ENCODE assay signal across 3 cellular contexts in the genomic region with DNA sequence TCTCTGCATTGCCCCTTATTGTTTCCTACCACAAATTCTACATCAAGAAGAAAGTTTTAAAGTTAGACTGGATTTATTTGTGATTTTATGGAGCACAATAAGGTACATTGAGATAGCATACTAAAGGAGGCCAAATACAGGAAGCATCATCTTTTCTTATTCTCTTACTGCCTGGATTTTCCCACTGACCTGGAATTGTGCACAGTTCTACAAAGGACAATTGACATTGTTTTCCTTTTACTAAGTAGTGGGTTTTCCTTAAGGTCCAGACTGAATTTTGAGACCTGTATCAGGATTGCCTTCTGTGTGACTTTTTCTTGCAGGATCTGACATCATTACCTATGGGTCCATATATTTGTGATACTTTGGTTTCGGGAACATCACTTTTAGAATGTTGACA.
TF ChIP-seq lines count a peak whose summit lies in the region.

No MANE protein-coding gene starts in this region.

TF ChIP-seq in liver, 16 proteins besides CTCF, POLR2A, EP300 and RAD21:
- TF ChIP-seq RXRA (IDR thresholded peaks at IDR 0.05) = no peak
- TF ChIP-seq YY1 (IDR thresholded peaks at IDR 0.05) = no peak
- TF ChIP-seq NR2F2 (IDR thresholded peaks at IDR 0.05) = no peak
- TF ChIP-seq TAF1 (conservative IDR thresholded peaks at IDR 0.05) = no peak

TF ChIP-seq in K562, 482 proteins besides CTCF, POLR2A, EP300 and RAD21:
- TF ChIP-seq TAF15 (IDR thresholded peaks at IDR 0.05; ENCODE audit: low read depth, low read length) (no peak), MAFG (tag; conservative IDR thresholded peaks at IDR 0.05) (no peak), ZNF75A (CRISPR knock-in tag; IDR thresholded peaks at IDR 0.05) (peak; percentile 91), ESRRB (CRISPR knock-in tag; IDR thresholded peaks at IDR 0.05; ENCODE audit: borderline replicate concordance) (no peak), ZNF778 (CRISPR knock-in tag; IDR thresholded peaks at IDR 0.05) (no peak), RBM39 (optimal IDR thresholded peaks at IDR 0.05; ENCODE audit: low read depth, low read length) (no peak), SRF (CRISPR knock-in tag; IDR thresholded peaks at IDR 0.05) (no peak), DEAF1 (CRISPR knock-in tag; IDR thresholded peaks at IDR 0.05) (no peak)

TF ChIP-seq in endothelial cell of umbilical vein, 7 proteins besides CTCF, POLR2A, EP300 and RAD21:
- TF ChIP-seq GATA2 (IDR thresholded peaks at IDR 0.05; ENCODE audit: insufficient read depth, insufficient read length, low read depth, low read length) (no peak), JUN (IDR thresholded peaks at IDR 0.05; ENCODE audit: borderline replicate concordance, insufficient read depth, insufficient read length, low read depth) (no peak), MYC (IDR thresholded peaks at IDR 0.05; ENCODE audit: low read depth, low read length) (no peak), FOS (IDR thresholded peaks at IDR 0.05; ENCODE audit: borderline replicate concordance, insufficient read depth, low read length) (no peak), POLR2AphosphoS5 (IDR thresholded peaks at IDR 0.05; ENCODE audit: insufficient read depth, low read depth, low read length) (no peak), EZH2 (IDR thresholded peaks at IDR 0.05; ENCODE audit: borderline replicate concordance, low read depth, low read length, severe bottlenecking) (no peak)
- TF ChIP-seq, protein P1, sequence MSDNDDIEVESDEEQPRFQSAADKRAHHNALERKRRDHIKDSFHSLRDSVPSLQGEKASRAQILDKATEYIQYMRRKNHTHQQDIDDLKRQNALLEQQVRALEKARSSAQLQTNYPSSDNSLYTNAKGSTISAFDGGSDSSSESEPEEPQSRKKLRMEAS (IDR thresholded peaks at IDR 0.05; ENCODE audit: insufficient read depth, insufficient read length) = no peak
